Comparison of ENCODE assay signal across 12 cellular contexts in genomic region chr5:119347996-119348395, GRCh38. TPM values are rescaled to one million over a fixed set of nuclear protein-coding genes. Genes with fewer than 3 reads are reported as not detected.
DNase-seq lines count a peak whose midpoint lies in the region; ATAC-seq and TF ChIP-seq lines count a peak whose summit lies in the region.
"Had no signal": no experiment of that assay in that cellular context is flagged by ENCODE, and none has a peak within 500 bp of the region (broad histone marks: within the 10 kb centered on the region; RNA-seq: fewer than 3 reads in every experiment).

No MANE protein-coding gene starts in this region.

- POLR2A ChIA-PET in activated CD8-positive, alpha-beta T cell treated with anti-CD3 and anti-CD28 coated beads for 36 hours (lab: Charles Lee) = interaction anchor here (1.7 to 10.8 kb wide), 2 partner anchors 17 to 18 kb away, joined by 7 to 147 read pairs; no protein-coding TSS in a partner anchor
- POLR2A ChIA-PET in activated CD8-positive, alpha-beta T cell treated with anti-CD3 and anti-CD28 coated beads, Interleukin-2, amount 10 ng/mL, durations not matched to agents 7 days and 5 days (lab: Charles Lee) = interaction anchor here (1.6 to 19.3 kb wide), 2 partner anchors 11 to 14 kb away, joined by 4 to 280 read pairs; partner anchors contain the start of gene TNFAIP8

- CTCF ChIA-PET in activated CD8-positive, alpha-beta T cell treated with anti-CD3 and anti-CD28 coated beads for 36 hours (lab: Charles Lee) = interaction anchor here (1.5 to 4.9 kb wide), 3 partner anchors 13 to 80 kb away, joined by 3 to 29 read pairs (median 4); no protein-coding TSS in a partner anchor
- CTCF ChIA-PET in activated CD8-positive, alpha-beta T cell treated with anti-CD3 and anti-CD28 coated beads, Interleukin-2, amount 10 ng/mL, durations not matched to agents 7 days and 5 days (lab: Charles Lee) = interaction anchor here (1.1 to 2.7 kb wide), 4 partner anchors 9 to 64 kb away, joined by 3 to 18 read pairs (median 9); partner anchors contain the start of gene TNFAIP8

- no peak overlapping the region for H3K4me3 ChIP-seq in BE2C (ENCODE audit: low read depth, low read length)
- H3K4me3 ChIP-seq: gastroesophageal sphincter had no signal

- intact Hi-C loops in activated CD8-positive, alpha-beta T cell treated with anti-CD3 and anti-CD28 coated beads for 36 hours (cut with micrococcal nuclease) = no loop called here
- intact Hi-C loops in left ventricle myocardium superior (cut with micrococcal nuclease) = no loop called here

- H3K27me3 Mint-ChIP-seq in activated CD8-positive, alpha-beta T cell treated with anti-CD3 and anti-CD28 coated beads for 36 hours = no peaks in the 10 kb centered on the region
- no peaks in the 10 kb centered on the region for H3K27me3 Mint-ChIP-seq in activated CD8-positive, alpha-beta T cell treated with anti-CD3 and anti-CD28 coated beads, Interleukin-2, amount 10 ng/mL, durations not matched to agents 7 days and 5 days (ENCODE audit: low read depth)
- H3K27me3 Mint-ChIP-seq in osteocyte (ENCODE audit: unreplicated experiment) = no peaks in the 10 kb centered on the region

- H3K4me1 Mint-ChIP-seq in activated CD8-positive, alpha-beta T cell treated with anti-CD3 and anti-CD28 coated beads for 36 hours (ENCODE audit: low read depth) = peaks cover 90% of the 10 kb centered on the region
- H3K4me1 Mint-ChIP-seq in activated CD8-positive, alpha-beta T cell treated with anti-CD3 and anti-CD28 coated beads, Interleukin-2, amount 10 ng/mL, durations not matched to agents 7 days and 5 days (ENCODE audit: low read depth) = peaks cover 88% of the 10 kb centered on the region
- peaks cover 35% of the 10 kb centered on the region for H3K4me1 Mint-ChIP-seq in osteocyte (ENCODE audit: unreplicated experiment)

- no peaks in the 10 kb centered on the region for H3K4me1 ChIP-seq in BE2C

- ATAC-seq in activated CD8-positive, alpha-beta T cell treated with anti-CD3 and anti-CD28 coated beads for 36 hours = no peak
- ATAC-seq in activated CD8-positive, alpha-beta T cell treated with anti-CD3 and anti-CD28 coated beads, Interleukin-2, amount 10 ng/mL, durations not matched to agents 7 days and 5 days = no peak
- ATAC-seq in left ventricle myocardium superior (no peak), GM21723 (IDR thresholded peaks at IDR 0.05; ENCODE audit: unreplicated experiment) (no peak)
- ATAC-seq: gastroesophageal sphincter, left colon had no signal

- H3K9me3 ChIP-seq in BE2C = no peaks in the 10 kb centered on the region
- H3K9me3 ChIP-seq: gastroesophageal sphincter had no signal

- no peaks in the 10 kb centered on the region for H3K36me3 ChIP-seq in BE2C
- H3K36me3 ChIP-seq: gastroesophageal sphincter had no signal

- H3K27ac Mint-ChIP-seq in activated CD8-positive, alpha-beta T cell treated with anti-CD3 and anti-CD28 coated beads for 36 hours = peak overlapping the region; percentile 96
- H3K27ac Mint-ChIP-seq in activated CD8-positive, alpha-beta T cell treated with anti-CD3 and anti-CD28 coated beads, Interleukin-2, amount 10 ng/mL, durations not matched to agents 7 days and 5 days = no peak overlapping the region
- no peak overlapping the region for H3K27ac Mint-ChIP-seq in osteocyte (ENCODE audit: unreplicated experiment)

- no peak overlapping the region for H3K4me3 Mint-ChIP-seq in activated CD8-positive, alpha-beta T cell treated with anti-CD3 and anti-CD28 coated beads for 36 hours
- no peak overlapping the region for H3K4me3 Mint-ChIP-seq in activated CD8-positive, alpha-beta T cell treated with anti-CD3 and anti-CD28 coated beads, Interleukin-2, amount 10 ng/mL, durations not matched to agents 7 days and 5 days
- no peak overlapping the region for H3K4me3 Mint-ChIP-seq in osteocyte (ENCODE audit: unreplicated experiment)

- no peak for TF ChIP-seq CTCF in activated CD8-positive, alpha-beta T cell treated with anti-CD3 and anti-CD28 coated beads for 36 hours (IDR thresholded peaks at IDR 0.05)
- TF ChIP-seq CTCF in osteocyte (IDR thresholded peaks at IDR 0.05) = peak; percentile 12
- TF ChIP-seq CTCF in BE2C (IDR thresholded peaks at IDR 0.05; ENCODE audit: low read depth, low read length) = no peak

- H3K27me3 ChIP-seq in BE2C = no peaks in the 10 kb centered on the region
- H3K27me3 ChIP-seq: gastroesophageal sphincter had no signal

- no peaks in the 10 kb centered on the region for H3K9me3 Mint-ChIP-seq in activated CD8-positive, alpha-beta T cell treated with anti-CD3 and anti-CD28 coated beads for 36 hours
- H3K9me3 Mint-ChIP-seq in activated CD8-positive, alpha-beta T cell treated with anti-CD3 and anti-CD28 coated beads, Interleukin-2, amount 10 ng/mL, durations not matched to agents 7 days and 5 days (ENCODE audit: insufficient read depth) = no peaks in the 10 kb centered on the region
- H3K9me3 Mint-ChIP-seq in osteocyte (ENCODE audit: unreplicated experiment) = no peaks in the 10 kb centered on the region

- no peak for DNase-seq in activated CD8-positive, alpha-beta T cell treated with anti-CD3 and anti-CD28 coated beads for 36 hours
- DNase-seq in activated CD8-positive, alpha-beta T cell treated with anti-CD3 and anti-CD28 coated beads, Interleukin-2, amount 10 ng/mL, durations not matched to agents 7 days and 5 days = no peak
- peak; percentile 60 for DNase-seq in NCI-H446 treated with DMSO at 0.1 percent for 48 hours (lab: John Stamatoyannopoulos, UW)
- DNase-seq in dedifferentiated amniotic fluid mesenchymal stem cell (ENCODE audit: extremely low spot score) = peak; percentile 60
- no peak for DNase-seq in osteocyte (ENCODE audit: extremely low spot score, unreplicated experiment)
- DNase-seq in BE2C = no peak
- no peak for DNase-seq in left ventricle myocardium superior
- DNase-seq: activated effector memory CD4-positive, alpha-beta T cell treated with Interleukin-2 at 50 U/mL for 16 hours; left colon; Right ventricle myocardium superior had no signal

- H3K36me3 Mint-ChIP-seq in activated CD8-positive, alpha-beta T cell treated with anti-CD3 and anti-CD28 coated beads for 36 hours (ENCODE audit: low read depth) = peaks cover 64% of the 10 kb centered on the region
- peaks cover 59% of the 10 kb centered on the region for H3K36me3 Mint-ChIP-seq in activated CD8-positive, alpha-beta T cell treated with anti-CD3 and anti-CD28 coated beads, Interleukin-2, amount 10 ng/mL, durations not matched to agents 7 days and 5 days (ENCODE audit: low read depth)
- no peaks in the 10 kb centered on the region for H3K36me3 Mint-ChIP-seq in osteocyte (ENCODE audit: unreplicated experiment)

RNA-seq across cellular contexts. Expression of gene TNFAIP8, which starts 7.8 kb away (rescaled TPM):
- total RNA-seq in activated CD8-positive, alpha-beta T cell treated with anti-CD3 and anti-CD28 coated beads for 36 hours = 100 to 1,000 TPM; 135 to 141 TPM
- total RNA-seq in activated CD8-positive, alpha-beta T cell treated with anti-CD3 and anti-CD28 coated beads, Interleukin-2, amount 10 ng/mL, durations not matched to agents 7 days and 5 days = 100 to 1,000 TPM; 123 to 127 TPM
- total RNA-seq in osteocyte (13.3 and 14.0 TPM in 2 replicates), left ventricle myocardium superior (16.3 TPM)
- polyA plus RNA-seq in BE2C (2012; ENCODE audit: insufficient read depth, insufficient read length, low read depth) = not detected

Comparison
In these comparisons a context has a peak if more than half of its experiments do, and no peak if none do; other contexts are left out.
1. DNase-seq: peak in NCI-H446 treated with DMSO at 0.1 percent for 48 hours (single experiment) and dedifferentiated amniotic fluid mesenchymal stem cell (single experiment); none in activated CD8-positive, alpha-beta T cell treated with anti-CD3 and anti-CD28 coated beads for 36 hours (single experiment), activated CD8-positive, alpha-beta T cell treated with anti-CD3 and anti-CD28 coated beads, Interleukin-2, amount 10 ng/mL, durations not matched to agents 7 days and 5 days (single experiment), osteocyte (single experiment), BE2C (single experiment) and left ventricle myocardium superior (single experiment).